Comparison of ENCODE assay signal across 22 cellular contexts in genomic region chr10:62259456-62259855, GRCh38.
"Had no signal": no experiment of that assay in that cellular context is flagged by ENCODE, and none has a peak within 500 bp of the region (broad histone marks: within the 10 kb centered on the region; RNA-seq: fewer than 3 reads in every experiment).

No MANE protein-coding gene starts in this region.

- ATAC-seq: left lobe of liver; naive thymus-derived CD4-positive, alpha-beta T cell; sciatic nerve; stimulated activated effector memory CD8-positive, alpha-beta T cell treated with anti-CD3 and anti-CD28 coated beads, Interleukin-12 subunit alpha, Interleukin-12 subunit beta, amount 100 ng/mL, for 72 hours had no signal

- H3K4me2 ChIP-seq: neural progenitor cell had no signal

- H3K9ac ChIP-seq: neural progenitor cell, parathyroid adenoma had no signal

- H2AFZ ChIP-seq: neural progenitor cell, parathyroid adenoma had no signal

- DNase-seq: dorsolateral prefrontal cortex; effector CD4-positive, alpha-beta T cell; endodermal cell; hypothalamus; immature natural killer cell; mesenchymal stem cell; midbrain; naive thymus-derived CD4-positive, alpha-beta T cell; stimulated activated CD4-positive, alpha-beta T cell treated with anti-CD3 and anti-CD28 coated beads, Interleukin-2, amount 100 ng/mL, for 24 hours; stimulated activated CD4-positive, alpha-beta T cell treated with anti-CD3 and anti-CD28 coated beads, Interleukin-4, amount 100 ng/mL, for 24 hours; stimulated activated naive CD4-positive, alpha-beta T cell treated with Interleukin-2 at 50 U/mL for 16 hours; stomach; thyroid gland had no signal

- H3K27me3 ChIP-seq: dorsolateral prefrontal cortex, neural progenitor cell, stomach, thyroid gland had no signal

- H3K9me3 ChIP-seq: stomach, thyroid gland had no signal

- H3K79me2 ChIP-seq: parathyroid adenoma had no signal

- FAIRE-seq: colon, frontal cortex, keratinocyte, urothelium cell line had no signal

- H3K4me1 ChIP-seq: neural progenitor cell, parathyroid adenoma, stomach, thyroid gland had no signal

- H3K27ac ChIP-seq: dorsolateral prefrontal cortex, neural progenitor cell, parathyroid adenoma, stomach, thyroid gland had no signal

- H3K4me3 ChIP-seq: dorsolateral prefrontal cortex, neural progenitor cell, stomach, thyroid gland had no signal

- H3K36me3 ChIP-seq: stomach, thyroid gland had no signal
